11 cellular contexts compared by ENCODE assay signal in genomic region chr9:35517552-35518211, GRCh38. TPM values are rescaled to one million over a fixed set of nuclear protein-coding genes. Genes with fewer than 3 reads are reported as not detected.
DNase-seq lines count a peak whose midpoint lies in the region; FAIRE-seq and TF ChIP-seq lines count a peak whose summit lies in the region.
"Had no signal": no experiment of that assay in that cellular context is flagged by ENCODE, and none has a peak within 500 bp of the region (broad histone marks: within the 10 kb centered on the region; RNA-seq: fewer than 3 reads in every experiment).

No MANE protein-coding gene starts in this region.

- no peak overlapping the region for H3K23ac ChIP-seq in H1 (ENCODE audit: insufficient read length)

- H3K27me3 ChIP-seq in SJCRH30 (no peaks in the 10 kb centered on the region), H1 (replicated peaks in 1 of 4; ENCODE audit: control insufficient read depth in 3 of 4, extremely low read depth in 1 of 4, insufficient read depth in 3 of 4, low read length in 3 of 4) (no peaks in the 10 kb centered on the region), muscle layer of duodenum (ENCODE audit: low read depth, low read length) (no peaks in the 10 kb centered on the region), tibial artery (no peaks in the 10 kb centered on the region)

- no peak overlapping the region for H3K9ac ChIP-seq in H1 (replicated peaks in 1 of 4; ENCODE audit: extremely low read depth in 1 of 4, low read depth in 3 of 4, low read length in 3 of 4)

- no peak overlapping the region for H2BK15ac ChIP-seq in H1 (ENCODE audit: low read length)

- no peaks in the 10 kb centered on the region for H3K79me1 ChIP-seq in H1 (ENCODE audit: low read depth, low read length)

- TF ChIP-seq EP300 in H1 (IDR thresholded peaks at IDR 0.05; ENCODE audit: borderline replicate concordance in 1 of 2, low read depth in 2 of 2, low read length in 2 of 2) = no peak

- no peaks in the 10 kb centered on the region for H3K36me3 Mint-ChIP-seq in activated T-helper 2 cell treated with anti-CD3 and anti-CD28 coated beads, Interferon-gamma antibody, Interleukin-2, Interleukin-4, amounts not matched to agents 10 μg/mL and 5 μg/mL and 100 μg/mL, durations not matched to agents 14 hours and 24 hours and 36 hours (ENCODE audit: low read depth)

- H3K27ac ChIP-seq in SJCRH30 = peak overlapping the region; percentile 93
- no peak overlapping the region for H3K27ac ChIP-seq in H1 (ENCODE audit: low read depth, low read length)
- peak overlapping the region; percentile 90 for H3K27ac ChIP-seq in muscle layer of duodenum (ENCODE audit: low read length)
- H3K27ac ChIP-seq in tibial artery = peak overlapping the region; percentile 84 to 87

- H3K9me3 ChIP-seq in SJCRH30 (replicated peaks) (no peaks in the 10 kb centered on the region), H1 (ENCODE audit: insufficient read depth in 2 of 2, low read depth in 1 of 2, low read length in 1 of 2) (no peaks in the 10 kb centered on the region), muscle layer of duodenum (ENCODE audit: control insufficient read depth in 1 of 2, low read length in 2 of 2) (no peaks in the 10 kb centered on the region), tibial artery (no peaks in the 10 kb centered on the region)

- POLR2A ChIA-PET in H1 (lab: Charles Lee; ENCODE audit: partially characterized antibody) = interaction anchor here (1.2 to 2.9 kb wide), 6 partner anchors 10 to 296 kb away, joined by 3 to 24 read pairs (median 6); partner anchors contain the start of gene RUSC2

- no peak overlapping the region for H4K5ac ChIP-seq in H1 (ENCODE audit: insufficient read length, low read depth, low read length)

- WGBS in H1 (ENCODE audit: extremely low coverage in 1 of 2, insufficient coverage in 1 of 2, insufficient read length in 1 of 2, insufficient replicate concordance in 2 of 2, low coverage in 1 of 2, low lambda C conversion rate in 2 of 2, missing lambda C conversion rate in 1 of 2), 2 experiments = 86% methylated on average over 3 of the region's 3 CpGs; no CpG with 5 or more reads in 1 of the 2 experiments

- no peak overlapping the region for H3K4ac ChIP-seq in H1 (replicated peaks; ENCODE audit: insufficient read length, low read depth, low read length)

- H3K4me1 ChIP-seq in SJCRH30 (peaks cover 65% of the 10 kb centered on the region), H1 (replicated peaks in 1 of 4; ENCODE audit: control insufficient read depth in 3 of 4, insufficient read depth in 4 of 4, low read length in 3 of 4) (peaks cover 0 to 26% (median 8%) of the 10 kb centered on the region in 4 experiments; a peak in 6 of 7 replicates), muscle layer of duodenum (ENCODE audit: control insufficient read depth in 1 of 2, insufficient read depth in 2 of 2, low read length in 2 of 2) (peaks cover 30 to 66% of the 10 kb centered on the region in 2 donors), tibial artery (peaks cover 5 to 100% (median 71%) of the 10 kb centered on the region in 4 donors)

- no peak overlapping the region for H3K56ac ChIP-seq in H1 (replicated peaks; ENCODE audit: insufficient read length, low read depth, low read length)

- H3K4me2 ChIP-seq in H1 (ENCODE audit: insufficient read depth in 1 of 2, low read depth in 2 of 2, low read length in 2 of 2) = peak overlapping the region; percentile 15 to 47; a peak in 3 of 4 replicates

- no peak overlapping the region for H2BK5ac ChIP-seq in H1 (ENCODE audit: low read depth, low read length)

- no peak for DNase-seq in SJCRH30
- DNase-seq in H1 (ENCODE audit: low read depth in 1 of 2, low spot score in 2 of 2) = no peak
- no peak for DNase-seq in tibial artery
- no peak for DNase-seq in cerebellar nuclear complex (lab: John Stamatoyannopoulos, UW)
- no peak for DNase-seq in activated T-helper 2 cell treated with anti-CD3 and anti-CD28 coated beads, Interferon-gamma antibody, Interleukin-2, Interleukin-4, amounts not matched to agents 10 μg/mL and 5 μg/mL and 100 μg/mL, durations not matched to agents 14 hours and 24 hours and 36 hours (ENCODE audit: low spot score)
- no peak for DNase-seq in urothelium cell line (ENCODE audit: low spot score)
- DNase-seq: activated B cell treated with CpG ODN at 0.5 μM for 24 hours; activated gamma-delta T cell; NCI-H2029; stimulated activated CD4-positive, alpha-beta T cell treated with anti-CD3 and anti-CD28 coated beads, Interleukin-4, amount 100 ng/mL, for 24 hours had no signal

- H4K20me1 ChIP-seq in H1 (replicated peaks in 1 of 2; ENCODE audit: control insufficient read depth in 1 of 2, insufficient read depth in 2 of 2, low read length in 2 of 2) = no peaks in the 10 kb centered on the region

- H3K9me3 Mint-ChIP-seq in activated T-helper 2 cell treated with anti-CD3 and anti-CD28 coated beads, Interferon-gamma antibody, Interleukin-2, Interleukin-4, amounts not matched to agents 10 μg/mL and 5 μg/mL and 100 μg/mL, durations not matched to agents 14 hours and 24 hours and 36 hours = no peaks in the 10 kb centered on the region
- H3K9me3 Mint-ChIP-seq: activated B cell treated with CpG ODN at 0.5 μM for 24 hours had no signal

- no peak overlapping the region for H2AFZ ChIP-seq in H1 (ENCODE audit: low read length)

- CTCF ChIA-PET in H1 (lab: Charles Lee; ENCODE audit: partially characterized antibody) = interaction anchor here (1.0 to 9.7 kb wide), 10 partner anchors 11 to 40 kb away, joined by 3 to 114 read pairs (median 6); partner anchors contain the start of gene RUSC2

- peaks cover 1% of the 10 kb centered on the region for H3K27me3 Mint-ChIP-seq in activated T-helper 2 cell treated with anti-CD3 and anti-CD28 coated beads, Interferon-gamma antibody, Interleukin-2, Interleukin-4, amounts not matched to agents 10 μg/mL and 5 μg/mL and 100 μg/mL, durations not matched to agents 14 hours and 24 hours and 36 hours (ENCODE audit: low read depth)

- H2BK12ac ChIP-seq in H1 (ENCODE audit: low read depth, low read length) = peak overlapping the region; percentile 40; the same call in 1 of the 2 replicates

- no peaks in the 10 kb centered on the region for H3K36me3 ChIP-seq in SJCRH30
- no peaks in the 10 kb centered on the region for H3K36me3 ChIP-seq in H1 (ENCODE audit: control insufficient read depth in 2 of 4, insufficient read depth in 4 of 4, low read length in 3 of 4)
- H3K36me3 ChIP-seq in muscle layer of duodenum (ENCODE audit: control insufficient read depth in 1 of 2, insufficient read depth in 2 of 2, low read length in 2 of 2) = no peaks in the 10 kb centered on the region
- H3K36me3 ChIP-seq in tibial artery = no peaks in the 10 kb centered on the region

- no peak overlapping the region for H3K14ac ChIP-seq in H1 (ENCODE audit: insufficient read length)

- no peak overlapping the region for H4K8ac ChIP-seq in H1 (ENCODE audit: extremely low read depth, insufficient read depth, low read length)

- TF ChIP-seq RAD21 in H1 (IDR thresholded peaks at IDR 0.05 in 1 of 2, conservative IDR thresholded peaks at IDR 0.05 in 1 of 2; ENCODE audit: low read depth in 2 of 2, low read length in 2 of 2) = no peak

- H2AK5ac ChIP-seq in H1 (ENCODE audit: low read depth, low read length) = no peak overlapping the region; the same call in 1 of the 2 replicates

- no peaks in the 10 kb centered on the region for H3K23me2 ChIP-seq in H1 (ENCODE audit: low read depth, low read length)

- no peak for TF ChIP-seq CTCF in H1 (IDR thresholded peaks at IDR 0.05; ENCODE audit: control extremely low read depth in 1 of 3, insufficient read depth in 1 of 3, low read depth in 1 of 3, low read length in 3 of 3)
- no peak for TF ChIP-seq CTCF in tibial artery (IDR thresholded peaks at IDR 0.05)

- no peak overlapping the region for H2BK20ac ChIP-seq in H1 (ENCODE audit: low read length)

- no peak overlapping the region for H2BK120ac ChIP-seq in H1 (replicated peaks; ENCODE audit: low read depth, low read length)

- TF ChIP-seq POLR2A in H1 (IDR thresholded peaks at IDR 0.05; ENCODE audit: control extremely low read depth in 1 of 2, low read depth in 2 of 2, low read length in 2 of 2) = no peak

- no peak overlapping the region for H4K91ac ChIP-seq in H1 (replicated peaks; ENCODE audit: insufficient read length, low read length)

- no peak overlapping the region for H3K27ac Mint-ChIP-seq in activated T-helper 2 cell treated with anti-CD3 and anti-CD28 coated beads, Interferon-gamma antibody, Interleukin-2, Interleukin-4, amounts not matched to agents 10 μg/mL and 5 μg/mL and 100 μg/mL, durations not matched to agents 14 hours and 24 hours and 36 hours
- H3K27ac Mint-ChIP-seq: activated B cell treated with CpG ODN at 0.5 μM for 24 hours had no signal

- H3K18ac ChIP-seq in H1 (ENCODE audit: extremely low read depth, low read length) = no peak overlapping the region

- no peak overlapping the region for H3K4me3 ChIP-seq in SJCRH30
- H3K4me3 ChIP-seq in H1 (ENCODE audit: extremely low read depth in 1 of 4, insufficient read depth in 2 of 4, low read depth in 3 of 4, low read length in 4 of 4) = no peak overlapping the region
- H3K4me3 ChIP-seq in muscle layer of duodenum (ENCODE audit: low read depth in 1 of 2, low read length in 2 of 2) = no peak overlapping the region
- H3K4me3 ChIP-seq in tibial artery = no peak overlapping the region

- no peaks in the 10 kb centered on the region for H3K4me1 Mint-ChIP-seq in activated T-helper 2 cell treated with anti-CD3 and anti-CD28 coated beads, Interferon-gamma antibody, Interleukin-2, Interleukin-4, amounts not matched to agents 10 μg/mL and 5 μg/mL and 100 μg/mL, durations not matched to agents 14 hours and 24 hours and 36 hours (ENCODE audit: low read depth)
- H3K4me1 Mint-ChIP-seq: activated B cell treated with CpG ODN at 0.5 μM for 24 hours had no signal

- FAIRE-seq in H1 (lab: Jason Lieb, UNC) = no peak
- FAIRE-seq in urothelium cell line (lab: Jason Lieb, UNC) = no peak

- no peaks in the 10 kb centered on the region for H3K79me2 ChIP-seq in H1 (ENCODE audit: control insufficient read depth in 1 of 2, insufficient read depth in 2 of 2, low read length in 2 of 2)

- intact Hi-C loops in tibial artery (cut with DNase I; ENCODE audit: low total_unique reads) = no loop called here
- intact Hi-C loops in activated T-helper 2 cell treated with anti-CD3 and anti-CD28 coated beads, Interferon-gamma antibody, Interleukin-2, Interleukin-4, amounts not matched to agents 10 μg/mL and 5 μg/mL and 100 μg/mL, durations not matched to agents 14 hours and 24 hours and 36 hours (cut with micrococcal nuclease) = no loop called here

- H3K4me3 Mint-ChIP-seq in activated T-helper 2 cell treated with anti-CD3 and anti-CD28 coated beads, Interferon-gamma antibody, Interleukin-2, Interleukin-4, amounts not matched to agents 10 μg/mL and 5 μg/mL and 100 μg/mL, durations not matched to agents 14 hours and 24 hours and 36 hours (ENCODE audit: low read depth) = no peak overlapping the region
- H3K4me3 Mint-ChIP-seq: activated B cell treated with CpG ODN at 0.5 μM for 24 hours had no signal

RNA-seq across cellular contexts. Expression of gene RUSC2, which starts 27.8 kb away (rescaled TPM):
- 5.3 and 5.6 TPM in 2 replicates for total RNA-seq in SJCRH30 (2014; rRNA removed; shearing (Covaris generic))
- total RNA-seq in H1 (2021; fragmentation: NEBNext Ultra II Directional; extraction: Animal tissue kit (Norgen Biotek cat#: 25700)) = 6.8 and 7.9 TPM in 2 replicates
- polyA plus RNA-seq in H1 (2011; rRNA removed) = 4.2 and 5.7 TPM in 2 replicates
- polyA plus RNA-seq in H1 (2011; cell fraction: cytosol; rRNA removed) = 3.6 TPM
- polyA plus RNA-seq in H1 (2011; cell fraction: nucleus; rRNA removed) = 11.4 TPM
- 3.2 to 4.6 TPM (median 3.7 TPM) in 4 replicates for polyA plus RNA-seq in H1 (2012, experiment 1 of 2)
- polyA plus RNA-seq in H1 (2012, experiment 2 of 2) = 3.4 TPM
- 2.5 TPM for polyA plus RNA-seq in H1 (2013, experiment 1 of 2)
- 2.2 TPM for polyA plus RNA-seq in H1 (2013, experiment 2 of 2)
- 12.4 and 15.5 TPM in 2 replicates for polyA minus RNA-seq in H1 (2011; rRNA and poly(A)+ RNA removed)
- 4.7 TPM for polyA minus RNA-seq in H1 (2011; cell fraction: cytosol; rRNA and poly(A)+ RNA removed)
- 7.7 TPM for polyA minus RNA-seq in H1 (2011; cell fraction: nucleus; rRNA and poly(A)+ RNA removed)
- total RNA-seq in activated T-helper 2 cell treated with anti-CD3 and anti-CD28 coated beads, Interferon-gamma antibody, Interleukin-2, Interleukin-4, amounts not matched to agents 10 μg/mL and 5 μg/mL and 100 μg/mL, durations not matched to agents 14 hours and 24 hours and 36 hours = 5.9 and 6.7 TPM in 2 replicates
